In the genomic region with DNA sequence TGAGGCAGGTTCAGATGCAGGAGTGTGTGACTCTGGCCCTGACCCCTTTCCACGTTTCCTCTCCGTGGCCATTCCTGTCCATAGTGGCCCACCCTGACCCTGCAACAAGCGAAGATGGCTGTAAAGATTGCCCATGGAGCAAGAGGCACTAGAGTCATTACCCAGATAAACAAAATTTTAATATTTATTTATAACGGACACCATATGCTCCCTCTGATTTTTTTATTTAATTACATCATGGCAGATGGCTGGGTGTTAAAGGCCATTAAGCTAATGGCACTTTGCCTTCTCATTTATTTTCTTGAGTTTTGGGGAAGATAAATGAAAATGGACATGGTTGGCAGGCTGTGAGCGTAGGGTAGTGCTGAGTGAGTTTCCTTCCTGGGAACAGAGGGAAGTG, we compare ENCODE assay signal across 1 cellular context.
TF ChIP-seq lines count a peak whose summit lies in the region.

No MANE protein-coding gene starts in this region.

TF ChIP-seq in GM23338, 12 proteins besides CTCF, POLR2A, EP300 and RAD21 (continued from another document):
- TF ChIP-seq, protein P1, sequence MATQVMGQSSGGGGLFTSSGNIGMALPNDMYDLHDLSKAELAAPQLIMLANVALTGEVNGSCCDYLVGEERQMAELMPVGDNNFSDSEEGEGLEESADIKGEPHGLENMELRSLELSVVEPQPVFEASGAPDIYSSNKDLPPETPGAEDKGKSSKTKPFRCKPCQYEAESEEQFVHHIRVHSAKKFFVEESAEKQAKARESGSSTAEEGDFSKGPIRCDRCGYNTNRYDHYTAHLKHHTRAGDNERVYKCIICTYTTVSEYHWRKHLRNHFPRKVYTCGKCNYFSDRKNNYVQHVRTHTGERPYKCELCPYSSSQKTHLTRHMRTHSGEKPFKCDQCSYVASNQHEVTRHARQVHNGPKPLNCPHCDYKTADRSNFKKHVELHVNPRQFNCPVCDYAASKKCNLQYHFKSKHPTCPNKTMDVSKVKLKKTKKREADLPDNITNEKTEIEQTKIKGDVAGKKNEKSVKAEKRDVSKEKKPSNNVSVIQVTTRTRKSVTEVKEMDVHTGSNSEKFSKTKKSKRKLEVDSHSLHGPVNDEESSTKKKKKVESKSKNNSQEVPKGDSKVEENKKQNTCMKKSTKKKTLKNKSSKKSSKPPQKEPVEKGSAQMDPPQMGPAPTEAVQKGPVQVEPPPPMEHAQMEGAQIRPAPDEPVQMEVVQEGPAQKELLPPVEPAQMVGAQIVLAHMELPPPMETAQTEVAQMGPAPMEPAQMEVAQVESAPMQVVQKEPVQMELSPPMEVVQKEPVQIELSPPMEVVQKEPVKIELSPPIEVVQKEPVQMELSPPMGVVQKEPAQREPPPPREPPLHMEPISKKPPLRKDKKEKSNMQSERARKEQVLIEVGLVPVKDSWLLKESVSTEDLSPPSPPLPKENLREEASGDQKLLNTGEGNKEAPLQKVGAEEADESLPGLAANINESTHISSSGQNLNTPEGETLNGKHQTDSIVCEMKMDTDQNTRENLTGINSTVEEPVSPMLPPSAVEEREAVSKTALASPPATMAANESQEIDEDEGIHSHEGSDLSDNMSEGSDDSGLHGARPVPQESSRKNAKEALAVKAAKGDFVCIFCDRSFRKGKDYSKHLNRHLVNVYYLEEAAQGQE (IDR thresholded peaks at IDR 0.05; ENCODE audit: unreplicated experiment): no peak
- no peak for TF ChIP-seq JUNB (IDR thresholded peaks at IDR 0.05; ENCODE audit: unreplicated experiment)
- TF ChIP-seq STAT1 (IDR thresholded peaks at IDR 0.05; ENCODE audit: unreplicated experiment): no peak
- no peak for TF ChIP-seq EZH2 (IDR thresholded peaks at IDR 0.05; ENCODE audit: low read depth, unreplicated experiment)
- no peak for TF ChIP-seq ZNF331 (CRISPR knock-in tag; IDR thresholded peaks at IDR 0.05; ENCODE audit: low read depth)
- no peak for TF ChIP-seq POLR2AphosphoS5 (IDR thresholded peaks at IDR 0.05; ENCODE audit: low read depth)
- TF ChIP-seq, protein P2, sequence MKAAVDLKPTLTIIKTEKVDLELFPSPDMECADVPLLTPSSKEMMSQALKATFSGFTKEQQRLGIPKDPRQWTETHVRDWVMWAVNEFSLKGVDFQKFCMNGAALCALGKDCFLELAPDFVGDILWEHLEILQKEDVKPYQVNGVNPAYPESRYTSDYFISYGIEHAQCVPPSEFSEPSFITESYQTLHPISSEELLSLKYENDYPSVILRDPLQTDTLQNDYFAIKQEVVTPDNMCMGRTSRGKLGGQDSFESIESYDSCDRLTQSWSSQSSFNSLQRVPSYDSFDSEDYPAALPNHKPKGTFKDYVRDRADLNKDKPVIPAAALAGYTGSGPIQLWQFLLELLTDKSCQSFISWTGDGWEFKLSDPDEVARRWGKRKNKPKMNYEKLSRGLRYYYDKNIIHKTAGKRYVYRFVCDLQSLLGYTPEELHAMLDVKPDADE (IDR thresholded peaks at IDR 0.05): no peak
- TF ChIP-seq CREB1 (CRISPR knock-in tag; IDR thresholded peaks at IDR 0.05; ENCODE audit: low read depth): no peak
